In genomic region chr11:61152816-61153592, GRCh38 we compare ENCODE assay signal across 10 cellular contexts. TPM values are rescaled to one million over a fixed set of nuclear protein-coding genes. Genes with fewer than 3 reads are reported as not detected.
DNase-seq lines count a peak whose midpoint lies in the region; ATAC-seq and TF ChIP-seq lines count a peak whose summit lies in the region.
"Had no signal": no experiment of that assay in that cellular context is flagged by ENCODE, and none has a peak within 500 bp of the region (broad histone marks: within the 10 kb centered on the region; RNA-seq: fewer than 3 reads in every experiment).

No MANE protein-coding gene starts in this region.

- intact Hi-C loops in OCI-LY7 (cut with micrococcal nuclease; ENCODE audit: unreplicated experiment) = no loop called here
- intact Hi-C loops in activated CD4-positive, alpha-beta T cell treated with anti-CD3 and anti-CD28 coated beads for 36 hours (cut with DNase I, micrococcal nuclease) = no loop called here

- no peaks in the 10 kb centered on the region for H3K27me3 ChIP-seq in mesenchymal stem cell (ENCODE audit: control insufficient read depth in 1 of 2, insufficient read depth in 1 of 2, low read length in 2 of 2)
- H3K27me3 ChIP-seq in upper lobe of left lung = no peaks in the 10 kb centered on the region

- H3K4me3 ChIP-seq in mesenchymal stem cell (ENCODE audit: insufficient read depth in 1 of 2, low read depth in 1 of 2, low read length in 2 of 2) (peak overlapping the region in 1 of 2 experiments; percentile 35), upper lobe of left lung (no peak overlapping the region), OCI-LY7 (ENCODE audit: low read depth, low read length, poor library complexity, severe bottlenecking) (no peak overlapping the region)

- peak overlapping the region; percentile 15 for H2BK120ac ChIP-seq in mesenchymal stem cell (ENCODE audit: low read depth, low read length)

- no peaks in the 10 kb centered on the region for H4K20me1 ChIP-seq in OCI-LY7 (ENCODE audit: insufficient read depth, low read length)

- TF ChIP-seq CTCF in upper lobe of left lung (IDR thresholded peaks at IDR 0.05) (no peak), OCI-LY7 (conservative IDR thresholded peaks at IDR 0.05; ENCODE audit: low read length) (no peak)

- peak overlapping the region; percentile 52 for H4K91ac ChIP-seq in mesenchymal stem cell (ENCODE audit: low read length)

- no peak overlapping the region for H3K14ac ChIP-seq in mesenchymal stem cell (ENCODE audit: low read length in 2 of 2)

- no peaks in the 10 kb centered on the region for H3K9me2 ChIP-seq in OCI-LY7 (ENCODE audit: insufficient read depth, low read length)

- no peak overlapping the region for H3K27ac Mint-ChIP-seq in activated CD4-positive, alpha-beta T cell treated with anti-CD3 and anti-CD28 coated beads for 36 hours

- no peak overlapping the region for H3K23ac ChIP-seq in mesenchymal stem cell (ENCODE audit: low read length in 2 of 2)

- ATAC-seq in upper lobe of left lung (ENCODE audit: low FRiP score in 2 of 2) = peak in 1 of 2 donors; percentile 68
- ATAC-seq in activated CD4-positive, alpha-beta T cell treated with anti-CD3 and anti-CD28 coated beads for 36 hours = no peak

- POLR2A ChIA-PET in OCI-LY7 (lab: Charles Lee) = interaction anchor here (0.6 kb wide), 1 partner anchor 168 kb away, joined by 6 read pairs; no protein-coding TSS in a partner anchor
- POLR2A ChIA-PET in activated CD4-positive, alpha-beta T cell treated with anti-CD3 and anti-CD28 coated beads for 36 hours (lab: Charles Lee) = no interaction called here

- H3K36me3 ChIP-seq in mesenchymal stem cell (ENCODE audit: control insufficient read depth in 1 of 2, insufficient read depth in 2 of 2, low read depth in 1 of 2, low read length in 2 of 2) = peaks cover 7 to 16% of the 10 kb centered on the region in 2 experiments
- H3K36me3 ChIP-seq in upper lobe of left lung = peaks cover 0 to 4% (median 0%) of the 10 kb centered on the region in 4 donors
- H3K36me3 ChIP-seq in OCI-LY7 (ENCODE audit: insufficient read depth, low read length) = peaks cover 14% of the 10 kb centered on the region

- no TSS peak for BruUV-seq in OCI-LY7 (replicated peaks; lab: Mats Ljungman, UMichigan)

- CTCF ChIA-PET in OCI-LY7 (lab: Charles Lee; ENCODE audit: unreplicated experiment) = no interaction called here
- CTCF ChIA-PET in activated CD4-positive, alpha-beta T cell treated with anti-CD3 and anti-CD28 coated beads for 36 hours (lab: Charles Lee) = interaction anchor here (0.7 to 1.4 kb wide), 4 partner anchors 10 to 253 kb away, joined by 3 to 12 read pairs (median 4); no protein-coding TSS in a partner anchor

- H3K4ac ChIP-seq in mesenchymal stem cell (ENCODE audit: low read depth in 1 of 2, low read length in 2 of 2) = peak overlapping the region; percentile 6 to 77

- peak overlapping the region; percentile 98 for H2AK5ac ChIP-seq in mesenchymal stem cell (ENCODE audit: low read length, severe bottlenecking)

- peaks cover 21% of the 10 kb centered on the region for H3K79me1 ChIP-seq in mesenchymal stem cell (replicated peaks; ENCODE audit: low read length, poor library complexity, severe bottlenecking)

- TF ChIP-seq EP300 in upper lobe of left lung (IDR thresholded peaks at IDR 0.05) = no peak

- peak overlapping the region in 1 of 2 experiments; percentile 45 for H3K18ac ChIP-seq in mesenchymal stem cell (ENCODE audit: low read depth in 1 of 2, low read length in 2 of 2)

- peak overlapping the region; percentile 26 for H2BK15ac ChIP-seq in mesenchymal stem cell (ENCODE audit: low read depth, poor library complexity, severe bottlenecking)

- no peak for TF ChIP-seq POLR2A in upper lobe of left lung (IDR thresholded peaks at IDR 0.05)

- H3K36me3 Mint-ChIP-seq in activated CD4-positive, alpha-beta T cell treated with anti-CD3 and anti-CD28 coated beads for 36 hours (ENCODE audit: low read depth) = peaks cover 40% of the 10 kb centered on the region

- peak overlapping the region; percentile 52 for H4K8ac ChIP-seq in mesenchymal stem cell (ENCODE audit: low read length)

- peaks cover 7% of the 10 kb centered on the region; the same call in 1 of the 2 replicates for H3K79me2 ChIP-seq in OCI-LY7 (ENCODE audit: insufficient read depth, low read depth, low read length)

- H3K4me2 ChIP-seq in mesenchymal stem cell (ENCODE audit: low read length, poor library complexity, severe bottlenecking) (no peak overlapping the region), OCI-LY7 (ENCODE audit: low read length) (no peak overlapping the region)

- H2BK5ac ChIP-seq in mesenchymal stem cell (ENCODE audit: low read depth, low read length, poor library complexity, severe bottlenecking) = peak overlapping the region; percentile 80

- H2AFZ ChIP-seq in mesenchymal stem cell (ENCODE audit: low read depth, low read length) = no peak overlapping the region
- H2AFZ ChIP-seq in OCI-LY7 (ENCODE audit: low read length) = no peak overlapping the region

- H3K4me1 ChIP-seq in mesenchymal stem cell (ENCODE audit: control insufficient read depth, insufficient read depth, low read depth, low read length) (peaks cover 31% of the 10 kb centered on the region), upper lobe of left lung (peaks cover 38 to 54% (median 48%) of the 10 kb centered on the region in 4 donors), OCI-LY7 (ENCODE audit: insufficient read depth, low read length, poor library complexity, severe bottlenecking) (no peaks in the 10 kb centered on the region)

- WGBS in mesenchymal stem cell = 65% methylated on average over 2 of the region's 9 CpGs
- WGBS in upper lobe of left lung, 2 donors = 78 to 81% methylated on average over 9 of the region's 9 CpGs

- H3K27me3 Mint-ChIP-seq in activated CD4-positive, alpha-beta T cell treated with anti-CD3 and anti-CD28 coated beads for 36 hours = no peaks in the 10 kb centered on the region

- H3K9me3 Mint-ChIP-seq in activated CD4-positive, alpha-beta T cell treated with anti-CD3 and anti-CD28 coated beads for 36 hours (ENCODE audit: low read depth) = peaks cover 18% of the 10 kb centered on the region

- H2BK12ac ChIP-seq in mesenchymal stem cell (ENCODE audit: low read length in 2 of 2) = peak overlapping the region; percentile 1 to 38

- H3K4me3 Mint-ChIP-seq in activated CD4-positive, alpha-beta T cell treated with anti-CD3 and anti-CD28 coated beads for 36 hours = no peak overlapping the region

- H3K27ac ChIP-seq in mesenchymal stem cell (ENCODE audit: low read length, poor library complexity, severe bottlenecking) (peak overlapping the region; percentile 97), upper lobe of left lung (peak overlapping the region; percentile 48 to 67 (median 57)), OCI-LY7 (ENCODE audit: low read depth, low read length, poor library complexity, severe bottlenecking) (no peak overlapping the region)
- H3K27ac ChIP-seq: HL-60 had no signal

- H3K9ac ChIP-seq in mesenchymal stem cell (ENCODE audit: low read length) = peak overlapping the region; percentile 81

- H3K9me3 ChIP-seq in mesenchymal stem cell (ENCODE audit: control insufficient read depth, low read length) = peaks cover 19% of the 10 kb centered on the region
- no peaks in the 10 kb centered on the region for H3K9me3 ChIP-seq in upper lobe of left lung
- peaks cover 32% of the 10 kb centered on the region for H3K9me3 ChIP-seq in OCI-LY7 (ENCODE audit: low read length)

- DNase-seq in NCI-H345 (lab: John Stamatoyannopoulos, UW) (peak; percentile 61), dedifferentiated amniotic fluid mesenchymal stem cell (ENCODE audit: extremely low spot score) (peak; percentile 51), mesenchymal stem cell (peak; percentile 90), upper lobe of left lung (no peak), OCI-LY7 (ENCODE audit: low spot score) (no peak), NCI-H187 (lab: John Stamatoyannopoulos, UW) (no peak)
- no peak for DNase-seq in activated CD4-positive, alpha-beta T cell treated with anti-CD3 and anti-CD28 coated beads for 36 hours
- DNase-seq: activated gamma-delta T cell, midbrain had no signal

- peaks cover 14% of the 10 kb centered on the region for H3K4me1 Mint-ChIP-seq in activated CD4-positive, alpha-beta T cell treated with anti-CD3 and anti-CD28 coated beads for 36 hours

RNA-seq across cellular contexts. Expression of gene VPS37C, which starts 8.2 kb away (rescaled TPM):
- polyA plus RNA-seq in mesenchymal stem cell (2013, experiment 1 of 2) = 15.0 TPM
- polyA plus RNA-seq in mesenchymal stem cell (2013, experiment 2 of 2) = 14.7 TPM
- total RNA-seq in upper lobe of left lung (10 to 100 TPM; 14.7 to 42.0 (median 24.3) TPM), OCI-LY7 (2022) (12.8 and 13.3 TPM in 2 replicates)
- 10.2 and 10.3 TPM in 2 replicates for total RNA-seq in OCI-LY7 (2014; rRNA removed; shearing (Covaris generic))
- total RNA-seq in activated CD4-positive, alpha-beta T cell treated with anti-CD3 and anti-CD28 coated beads for 36 hours = 10 to 100 TPM in 1 of 2 experiments, 1 to 10 TPM in 1; 9.5 to 10.6 TPM

RNA-seq across cellular contexts. Expression of gene PGA3, which starts 50.3 kb away (rescaled TPM):
- polyA plus RNA-seq in mesenchymal stem cell (2013, experiment 1 of 2) = not detected
- not detected for polyA plus RNA-seq in mesenchymal stem cell (2013, experiment 2 of 2)
- total RNA-seq in upper lobe of left lung = under 1 TPM in 2 of 6 donors, not detected in 4; 0.14 to 0.67 TPM
- not detected in 2 replicates for total RNA-seq in OCI-LY7 (2014; rRNA removed; shearing (Covaris generic))
- total RNA-seq in OCI-LY7 (2022) = not detected in 2 replicates
- not detected for total RNA-seq in activated CD4-positive, alpha-beta T cell treated with anti-CD3 and anti-CD28 coated beads for 36 hours

RNA-seq across cellular contexts. Expression of gene CD5, which starts 50.7 kb away (rescaled TPM):
- polyA plus RNA-seq in mesenchymal stem cell (2013, experiment 1 of 2) = not detected
- polyA plus RNA-seq in mesenchymal stem cell (2013, experiment 2 of 2) = not detected
- total RNA-seq in upper lobe of left lung (1 to 10 TPM; 1.2 to 3.1 (median 2.1) TPM), OCI-LY7 (2022) (not detected in 2 replicates)
- total RNA-seq in OCI-LY7 (2014; rRNA removed; shearing (Covaris generic)) = not detected in 2 replicates
- 100 to 1,000 TPM; 298 to 399 TPM for total RNA-seq in activated CD4-positive, alpha-beta T cell treated with anti-CD3 and anti-CD28 coated beads for 36 hours

Comparison
In these comparisons a context has a peak if more than half of its experiments do, and no peak if none do; other contexts are left out.
1. DNase-seq: peak in NCI-H345 (single experiment), dedifferentiated amniotic fluid mesenchymal stem cell (single experiment) and mesenchymal stem cell (single experiment); none in upper lobe of left lung (0 of 2), OCI-LY7 (single experiment), activated CD4-positive, alpha-beta T cell treated with anti-CD3 and anti-CD28 coated beads for 36 hours (single experiment) and NCI-H187 (0 of 2).
2. RNA of gene CD5, which starts 50.7 kb away (total RNA-seq): 298 to 399 TPM in activated CD4-positive, alpha-beta T cell treated with anti-CD3 and anti-CD28 coated beads for 36 hours; 1.2 to 3.1 TPM in upper lobe of left lung and not detected in OCI-LY7; every median in the first group is over 10 times any median in the second.